In genomic region chr22:47356433-47357011, GRCh38 we compare ENCODE assay signal across 19 cellular contexts.
"Had no signal": no experiment of that assay in that cellular context is flagged by ENCODE, and none has a peak within 500 bp of the region (broad histone marks: within the 10 kb centered on the region; RNA-seq: fewer than 3 reads in every experiment).

No MANE protein-coding gene starts in this region.

- H3K36me3 ChIP-seq: cardiac muscle cell, neural progenitor cell, thyroid gland had no signal

- H3K27ac ChIP-seq: body of pancreas, cardiac muscle cell, neural progenitor cell, thyroid gland had no signal

- H3K27me3 ChIP-seq: body of pancreas, cardiac muscle cell, neural progenitor cell, thyroid gland had no signal

- H3K9me3 ChIP-seq: body of pancreas, thyroid gland had no signal

- H3K4me3 ChIP-seq: body of pancreas, cardiac muscle cell, lung, neural progenitor cell, thyroid gland had no signal

- H3K4me1 ChIP-seq: body of pancreas, neural progenitor cell, thyroid gland had no signal

- DNase-seq: activated CD4-positive, alpha-beta T cell treated with anti-CD3 and anti-CD28 coated beads for 4 hours; activated CD4-positive, CD25-positive, alpha-beta regulatory T cell; activated gamma-delta T cell treated with Interleukin-2 at 50 U/mL for 16 hours; activated T-cell treated with anti-CD3 and anti-CD28 coated beads, Interleukin-2, amount 50 U/mL, for 72 hours; anterior cingulate cortex; body of pancreas; effector CD8-positive, alpha-beta T cell; erythroblast; foreskin fibroblast; left colon; naive thymus-derived CD8-positive, alpha-beta T cell; stimulated activated CD4-positive, alpha-beta T cell treated with anti-CD3 and anti-CD28 coated beads, Interleukin-4, amount 100 ng/mL, for 24 hours; stimulated activated naive CD4-positive, alpha-beta T cell treated with Interleukin-2 at 50 U/mL for 16 hours; SW 1271; T-helper 17 cell; thyroid gland had no signal
